In the genomic region with DNA sequence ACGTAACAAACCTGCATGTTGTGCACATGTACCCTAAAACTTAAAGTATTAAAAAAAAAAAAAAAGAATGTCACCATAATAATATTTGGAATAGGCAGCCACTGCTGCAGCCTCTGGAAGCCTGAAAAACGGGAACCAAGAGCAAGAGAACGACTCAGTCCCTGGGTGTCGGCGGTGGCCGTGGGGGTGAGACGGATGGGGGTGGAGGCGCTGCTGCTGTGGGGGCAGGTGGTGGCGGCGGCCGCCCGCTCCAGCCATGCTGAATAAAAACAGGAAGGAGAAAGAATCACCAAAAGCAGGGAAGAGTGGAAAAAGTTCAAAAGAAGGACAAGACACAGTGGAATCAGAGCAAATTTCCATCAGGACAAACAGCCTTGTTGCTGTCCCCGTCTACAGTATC, we compare ENCODE assay signal across 17 cellular contexts.
"Had no signal": no experiment of that assay in that cellular context is flagged by ENCODE, and none has a peak within 500 bp of the region (broad histone marks: within the 10 kb centered on the region; RNA-seq: fewer than 3 reads in every experiment).

No MANE protein-coding gene starts in this region.

- H3K4me3 ChIP-seq: gastroesophageal sphincter, lung, thyroid gland, uterus had no signal

- H3K4me3 Mint-ChIP-seq: activated T-cell treated with anti-CD3 and anti-CD28 coated beads, Interleukin-2, amount 50 U/mL, for 4 hours; stimulated activated naive B cell treated with anti-CD40 and anti-IgM and Interleukin-4, amounts not matched to agents 10 μg/mL and 1 μg/mL and 100 μg/mL, for 72 hours had no signal

- H3K9me3 Mint-ChIP-seq: activated T-cell treated with anti-CD3 and anti-CD28 coated beads, Interleukin-2, amount 50 U/mL, for 4 hours; stimulated activated naive B cell treated with anti-CD40 and anti-IgM and Interleukin-4, amounts not matched to agents 10 μg/mL and 1 μg/mL and 100 μg/mL, for 72 hours had no signal

- H3K27ac ChIP-seq: gastroesophageal sphincter, neutrophil, parathyroid adenoma, uterus had no signal

- H3K9me3 ChIP-seq: gastroesophageal sphincter, neutrophil, thyroid gland, uterus had no signal

- ATAC-seq: activated T-cell treated with anti-CD3 and anti-CD28 coated beads, Interleukin-2, amount 50 U/mL, for 4 hours; gastroesophageal sphincter; stimulated activated naive B cell treated with anti-CD40 and anti-IgM and Interleukin-4, amounts not matched to agents 10 μg/mL and 1 μg/mL and 100 μg/mL, for 72 hours had no signal

- H3K36me3 ChIP-seq: neutrophil, uterus had no signal

- H2AFZ ChIP-seq: parathyroid adenoma had no signal

- DNase-seq: activated CD4-positive, alpha-beta T cell treated with anti-CD3 and anti-CD28 coated beads, Interleukin-2, amount 50 U/mL, for 48 hours; activated CD4-positive, CD25-positive, alpha-beta regulatory T cell treated with anti-CD3 and anti-CD28 coated beads, Interleukin-2, amount 50 U/mL, for 72 hours; activated effector memory CD4-positive, alpha-beta T cell treated with Interleukin-2 at 50 U/mL for 16 hours; activated naive CD4-positive, alpha-beta T cell treated with anti-CD3 and anti-CD28 coated beads, Interleukin-2, amount 50 U/mL, for 16 hours; activated T-cell treated with anti-CD3 and anti-CD28 coated beads, Interleukin-2, amount 50 U/mL, for 4 hours; erythroblast; islet precursor cell; naive B cell; stimulated activated CD4-positive, alpha-beta T cell treated with anti-CD3 and anti-CD28 coated beads, Interleukin-2, amount 100 ng/mL, for 48 hours; stimulated activated naive B cell treated with anti-CD40 and anti-IgM and Interleukin-4, amounts not matched to agents 10 μg/mL and 1 μg/mL and 100 μg/mL, for 72 hours; T-helper 9 cell; thyroid gland; uterus had no signal

- H3K27ac Mint-ChIP-seq: stimulated activated naive B cell treated with anti-CD40 and anti-IgM and Interleukin-4, amounts not matched to agents 10 μg/mL and 1 μg/mL and 100 μg/mL, for 72 hours had no signal

- H3K4me1 Mint-ChIP-seq: stimulated activated naive B cell treated with anti-CD40 and anti-IgM and Interleukin-4, amounts not matched to agents 10 μg/mL and 1 μg/mL and 100 μg/mL, for 72 hours had no signal

- H3K27me3 ChIP-seq: gastroesophageal sphincter, neutrophil, thyroid gland, uterus had no signal

- H3K9ac ChIP-seq: parathyroid adenoma had no signal

- H3K27me3 Mint-ChIP-seq: naive B cell; stimulated activated naive B cell treated with anti-CD40 and anti-IgM and Interleukin-4, amounts not matched to agents 10 μg/mL and 1 μg/mL and 100 μg/mL, for 72 hours had no signal

- H3K4me1 ChIP-seq: gastroesophageal sphincter, parathyroid adenoma, uterus had no signal
